Comparison of ENCODE assay signal across 1 cellular context in genomic region chr17:41307647-41308046, GRCh38.
TF ChIP-seq lines count a peak whose summit lies in the region.

No MANE protein-coding gene starts in this region.

TF ChIP-seq in K562, 482 proteins besides CTCF, POLR2A, EP300 and RAD21 (continues in another document):
- TF ChIP-seq CEBPZ (IDR thresholded peaks at IDR 0.05; ENCODE audit: borderline replicate concordance, low read depth, low read length) (no peak), SRSF3 (IDR thresholded peaks at IDR 0.05; ENCODE audit: insufficient read depth, low read length) (no peak), VEZF1 (CRISPR knock-in tag; IDR thresholded peaks at IDR 0.05) (no peak), GABPB1 (CRISPR knock-in tag; IDR thresholded peaks at IDR 0.05) (no peak), ZBTB5 (IDR thresholded peaks at IDR 0.05) (no peak), ZBTB11 (CRISPR knock-in tag; IDR thresholded peaks at IDR 0.05) (0 out of 6 replicates have a peak, but pooled peaks of 1 of the 3 experiments have one; percentile 20), ZZZ3 (IDR thresholded peaks at IDR 0.05) (no peak), ZBTB40 (IDR thresholded peaks at IDR 0.05) (0 out of 2 replicates have a peak, but pooled peaks have one; percentile 29), ZBTB40 (CRISPR knock-in tag; IDR thresholded peaks at IDR 0.05) (no peak), ZNF408 (CRISPR knock-in tag; IDR thresholded peaks at IDR 0.05; ENCODE audit: low read depth) (no peak), ZNF584 (CRISPR knock-in tag; IDR thresholded peaks at IDR 0.05; ENCODE audit: low read depth) (no peak), GABPA (tag; conservative IDR thresholded peaks at IDR 0.05; ENCODE audit: low read depth) (peak; percentile 27; the same call in 1 of the 2 replicates), ZNF316 (IDR thresholded peaks at IDR 0.05) (no peak), RBM25 (IDR thresholded peaks at IDR 0.05; ENCODE audit: low read depth, low read length, severe bottlenecking) (no peak), BCLAF1 (IDR thresholded peaks at IDR 0.05; ENCODE audit: borderline replicate concordance in 1 of 2, control insufficient read depth in 1 of 2, low read depth in 2 of 2, low read length in 1 of 2) (no peak), KLF13 (tag; IDR thresholded peaks at IDR 0.05; ENCODE audit: borderline replicate concordance, low read depth) (no peak), RFX7 (CRISPR knock-in tag; IDR thresholded peaks at IDR 0.05) (no peak), ZEB2 (IDR thresholded peaks at IDR 0.05) (no peak)
